In genomic region chr16:75250809-75251279, GRCh38 we compare ENCODE assay signal across 1 cellular context.
TF ChIP-seq lines count a peak whose summit lies in the region.

No MANE protein-coding gene starts in this region.

TF ChIP-seq in K562, 482 proteins besides CTCF, POLR2A, EP300 and RAD21 (continues in another document):
- TF ChIP-seq ZFP91 (CRISPR knock-in tag; IDR thresholded peaks at IDR 0.05) = no peak
- TF ChIP-seq ZNF384 (IDR thresholded peaks at IDR 0.05; ENCODE audit: low read depth, low read length) = no peak
- peak; percentile 82 for TF ChIP-seq FIP1L1 (IDR thresholded peaks at IDR 0.05; ENCODE audit: low read depth, low read length, poor library complexity, severe bottlenecking)
- no peak for TF ChIP-seq SOX6 (IDR thresholded peaks at IDR 0.05)
- no peak for TF ChIP-seq ZNF408 (CRISPR knock-in tag; IDR thresholded peaks at IDR 0.05; ENCODE audit: low read depth)
- TF ChIP-seq ZNF274 (IDR thresholded peaks at IDR 0.05; ENCODE audit: borderline replicate concordance, low read depth, low read length) = no peak
- TF ChIP-seq ETV1 (tag; conservative IDR thresholded peaks at IDR 0.05; ENCODE audit: low read depth) = no peak
- peak; percentile 83 to 86 for TF ChIP-seq NRF1 (conservative IDR thresholded peaks at IDR 0.05 in 1 of 2, IDR thresholded peaks at IDR 0.05 in 1 of 2)
- no peak; a peak in 1 of 4 replicates for TF ChIP-seq ZNF639 (CRISPR knock-in tag; conservative IDR thresholded peaks at IDR 0.05 in 1 of 2, IDR thresholded peaks at IDR 0.05 in 1 of 2)
- peak; percentile 29; the same call in 1 of the 2 replicates for TF ChIP-seq MTA3 (IDR thresholded peaks at IDR 0.05; ENCODE audit: borderline replicate concordance)
- TF ChIP-seq ZBTB11 (CRISPR knock-in tag; IDR thresholded peaks at IDR 0.05) = 0 out of 6 replicates have a peak, but pooled peaks of 1 of the 3 experiments have one; percentile 13
- peak; percentile 45 to 51; a peak in 1 of 4 replicates for TF ChIP-seq UBTF (IDR thresholded peaks at IDR 0.05; ENCODE audit: borderline replicate concordance in 1 of 2, low read depth in 2 of 2, low read length in 2 of 2)
- no peak for TF ChIP-seq SUPT5H (IDR thresholded peaks at IDR 0.05)
- TF ChIP-seq ZFX (CRISPR knock-in tag; IDR thresholded peaks at IDR 0.05) = peak; percentile 72
- no peak for TF ChIP-seq ATF1 (CRISPR knock-in tag; IDR thresholded peaks at IDR 0.05)
- TF ChIP-seq ATF1 (tag; IDR thresholded peaks at IDR 0.05) = 0 out of 2 replicates have a peak, but pooled peaks have one; percentile 18
- no peak for TF ChIP-seq MLX (CRISPR knock-in tag; conservative IDR thresholded peaks at IDR 0.05)
- no peak for TF ChIP-seq NCOA2 (IDR thresholded peaks at IDR 0.05; ENCODE audit: partially characterized antibody in 2 of 2)
- TF ChIP-seq ZNF253 (CRISPR knock-in tag; conservative IDR thresholded peaks at IDR 0.05) = no peak
- 0 out of 2 replicates have a peak, but pooled peaks have one; percentile 32 for TF ChIP-seq GABPB1 (CRISPR knock-in tag; IDR thresholded peaks at IDR 0.05)
- no peak for TF ChIP-seq BRD4 (IDR thresholded peaks at IDR 0.05)
- TF ChIP-seq ZNF586 (CRISPR knock-in tag; conservative IDR thresholded peaks at IDR 0.05) = no peak
- TF ChIP-seq U2AF1 (optimal IDR thresholded peaks at IDR 0.05; ENCODE audit: low read depth, low read length) = peak; percentile 43
- TF ChIP-seq PREB (CRISPR knock-in tag; IDR thresholded peaks at IDR 0.05) = no peak
- no peak for TF ChIP-seq ZNF445 (CRISPR knock-in tag; IDR thresholded peaks at IDR 0.05; ENCODE audit: low read depth)
- TF ChIP-seq POLR2AphosphoS2 (IDR thresholded peaks at IDR 0.05; ENCODE audit: low read length) = no peak
- TF ChIP-seq MCM7 (IDR thresholded peaks at IDR 0.05) = no peak
- TF ChIP-seq MNT (conservative IDR thresholded peaks at IDR 0.05) = peak in 1 of 2 experiments; percentile 30; a peak in 1 of 4 replicates
- TF ChIP-seq CHAMP1 (IDR thresholded peaks at IDR 0.05) = no peak
- TF ChIP-seq EGR1 (conservative IDR thresholded peaks at IDR 0.05) = no peak
- TF ChIP-seq SAFB (IDR thresholded peaks at IDR 0.05; ENCODE audit: borderline replicate concordance, low read depth, low read length) = 0 out of 2 replicates have a peak, but pooled peaks have one; percentile 19
- TF ChIP-seq ERF (CRISPR knock-in tag; IDR thresholded peaks at IDR 0.05) = no peak
- peak; percentile 63; the same call in 1 of the 2 replicates for TF ChIP-seq RBFOX2 (IDR thresholded peaks at IDR 0.05; ENCODE audit: low read depth, low read length)
- TF ChIP-seq AFF1 (IDR thresholded peaks at IDR 0.05; ENCODE audit: low read depth in 1 of 2, partially characterized antibody in 2 of 2) = no peak
- no peak for TF ChIP-seq ZNF124 (CRISPR knock-in tag; IDR thresholded peaks at IDR 0.05)
- no peak for TF ChIP-seq ZNF785 (CRISPR knock-in tag; IDR thresholded peaks at IDR 0.05)
- TF ChIP-seq ATF7 (IDR thresholded peaks at IDR 0.05) = 0 out of 2 replicates have a peak, but pooled peaks have one; percentile 18
- peak; percentile 85 for TF ChIP-seq HNRNPLL (IDR thresholded peaks at IDR 0.05; ENCODE audit: low read depth, low read length, poor library complexity, severe bottlenecking)
- TF ChIP-seq SMAD4 (CRISPR knock-in tag; conservative IDR thresholded peaks at IDR 0.05) = no peak
